ENCODE assay signal across 20 cellular contexts in genomic region chr18:61953641-61954040, GRCh38.
A peak's percentile ranks its signal among the peaks of the same experiment; 100 is the strongest.
DNase-seq lines count a peak whose midpoint lies in the region; ATAC-seq, FAIRE-seq and TF ChIP-seq lines count a peak whose summit lies in the region.
"Had no signal": no experiment of that assay in that cellular context is flagged by ENCODE, and none has a peak within 500 bp of the region (broad histone marks: within the 10 kb centered on the region; RNA-seq: fewer than 3 reads in every experiment).

No MANE protein-coding gene starts in this region.

- TF ChIP-seq CTCF in A673 (conservative IDR thresholded peaks at IDR 0.05; ENCODE audit: low read depth, low read length), result no peak
- no peak for TF ChIP-seq CTCF in HFFc6 (IDR thresholded peaks at IDR 0.05)
- no peak for TF ChIP-seq CTCF in astrocyte (IDR thresholded peaks at IDR 0.05; ENCODE audit: insufficient read depth, low read depth, low read length)
- no peak for TF ChIP-seq CTCF in foreskin keratinocyte (conservative IDR thresholded peaks at IDR 0.05)
- no peak for TF ChIP-seq CTCF in vagina (IDR thresholded peaks at IDR 0.05)

- no peaks in the 10 kb centered on the region for H3K9me3 ChIP-seq in A673 (ENCODE audit: low read depth, low read length, poor library complexity, severe bottlenecking)
- no peaks in the 10 kb centered on the region for H3K9me3 ChIP-seq in astrocyte (ENCODE audit: insufficient read depth, low read depth, low read length)
- no peaks in the 10 kb centered on the region for H3K9me3 ChIP-seq in vagina
- H3K9me3 ChIP-seq: A549, HAP-1 had no signal

- POLR2A ChIA-PET in A673 (lab: Charles Lee; ENCODE audit: low non-redundant PET), result no interaction called here

- H3K36me3 Mint-ChIP-seq in HFFc6 (ENCODE audit: low read depth) (peaks cover 6% of the 10 kb centered on the region), astrocyte (ENCODE audit: low read depth, unreplicated experiment) (peaks cover 2% of the 10 kb centered on the region)

- H3K36me3 ChIP-seq in A673 (ENCODE audit: insufficient read depth, low read length, poor library complexity, severe bottlenecking) (no peaks in the 10 kb centered on the region), astrocyte (ENCODE audit: insufficient read depth, low read length) (no peaks in the 10 kb centered on the region), vagina (no peaks in the 10 kb centered on the region)
- H3K36me3 ChIP-seq: BLaER1, HAP-1 had no signal

- intact Hi-C loops in A673 (cut with micrococcal nuclease; ENCODE audit: unreplicated experiment) (no loop called here), vagina (cut with DNase I) (no loop called here)

- no peaks in the 10 kb centered on the region; the same call in 1 of the 2 replicates for H3K27me3 Mint-ChIP-seq in HFFc6 (ENCODE audit: insufficient read depth)
- no peaks in the 10 kb centered on the region for H3K27me3 Mint-ChIP-seq in astrocyte (ENCODE audit: low read depth, unreplicated experiment)
- H3K27me3 Mint-ChIP-seq: CD4-positive, alpha-beta memory T cell had no signal

- peak overlapping the region; percentile 11 for H3K27ac ChIP-seq in A673 (ENCODE audit: low read depth, low read length, poor library complexity, severe bottlenecking)
- peak overlapping the region; percentile 49 for H3K27ac ChIP-seq in astrocyte (ENCODE audit: low read depth, low read length)
- H3K27ac ChIP-seq in foreskin keratinocyte, result peak overlapping the region; percentile 90
- no peak overlapping the region for H3K27ac ChIP-seq in vagina
- H3K27ac ChIP-seq: A549, BLaER1 had no signal

- H3K9me3 Mint-ChIP-seq in HFFc6 (peaks cover 8% of the 10 kb centered on the region; the same call in 1 of the 2 replicates), astrocyte (ENCODE audit: unreplicated experiment) (peaks cover 4% of the 10 kb centered on the region)
- H3K9me3 Mint-ChIP-seq: CD4-positive, alpha-beta memory T cell had no signal

- peaks cover 5% of the 10 kb centered on the region for H3K4me1 ChIP-seq in A673 (ENCODE audit: insufficient read depth, low read length, poor library complexity, severe bottlenecking)
- peaks cover 48% of the 10 kb centered on the region for H3K4me1 ChIP-seq in astrocyte (ENCODE audit: insufficient read depth, low read length)
- peaks cover 39% of the 10 kb centered on the region for H3K4me1 ChIP-seq in foreskin keratinocyte
- peaks cover 35% of the 10 kb centered on the region for H3K4me1 ChIP-seq in vagina
- H3K4me1 ChIP-seq: A549 had no signal

- H3K79me2 ChIP-seq in astrocyte (ENCODE audit: insufficient read depth, low read length), result no peaks in the 10 kb centered on the region

- peak overlapping the region; percentile 37 for H2AFZ ChIP-seq in astrocyte (ENCODE audit: low read depth, low read length)

- FAIRE-seq in astrocyte (lab: Jason Lieb, UNC) (no peak), frontal cortex (lab: Jason Lieb, UNC) (no peak)
- FAIRE-seq: A549 had no signal

- H3K4me3 ChIP-seq in A673 (ENCODE audit: low read depth, low read length, poor library complexity, severe bottlenecking) (no peak overlapping the region), astrocyte (ENCODE audit: insufficient read depth, low read depth, low read length) (no peak overlapping the region), vagina (no peak overlapping the region)
- H3K4me3 ChIP-seq: A549, BLaER1, HAP-1 had no signal

- DNase-seq in A673 (ENCODE audit: low spot score) (no peak), HFFc6 (no peak), astrocyte (ENCODE audit: low read depth) (no peak), foreskin keratinocyte (no peak), HuH-7 (ENCODE audit: low spot score) (no peak), vagina (ENCODE audit: extremely low spot score in 2 of 2) (no peak), frontal cortex (ENCODE audit: low spot score in 2 of 2) (no peak)
- DNase-seq in activated CD4-positive, CD25-positive, alpha-beta regulatory T cell treated with anti-CD3 and anti-CD28 coated beads, Interleukin-2, amount 50 U/mL, for 72 hours, result no peak
- DNase-seq: CD4-positive, alpha-beta memory T cell; GF-D8; MM.1S; NCI-H1092; NCI-H2029 treated with DMSO at 0.1 percent for 48 hours; NCI-H2171; NCI-H446 treated with DMSO at 0.1 percent for 48 hours; Right ventricle myocardium superior had no signal

- peak overlapping the region; percentile 96 for H3K27ac Mint-ChIP-seq in HFFc6
- H3K27ac Mint-ChIP-seq in astrocyte (ENCODE audit: unreplicated experiment), result peak overlapping the region; percentile 98

- H3K27me3 ChIP-seq in A673 (replicated peaks; ENCODE audit: insufficient read depth, low read depth, low read length, poor library complexity), result no peaks in the 10 kb centered on the region
- no peaks in the 10 kb centered on the region for H3K27me3 ChIP-seq in astrocyte (ENCODE audit: insufficient read depth, low read length)
- no peaks in the 10 kb centered on the region for H3K27me3 ChIP-seq in foreskin keratinocyte
- H3K27me3 ChIP-seq in vagina, result no peaks in the 10 kb centered on the region
- H3K27me3 ChIP-seq: BLaER1 had no signal

- CTCF ChIA-PET in A673 (lab: Charles Lee), result no interaction called here

- H3K9ac ChIP-seq in astrocyte (ENCODE audit: low read length), result peak overlapping the region; percentile 20
- H3K9ac ChIP-seq: BLaER1 had no signal

- no peaks in the 10 kb centered on the region for H4K20me1 ChIP-seq in astrocyte (ENCODE audit: insufficient read depth, low read length)
- H4K20me1 ChIP-seq: BLaER1 had no signal

- TF ChIP-seq POLR2A in vagina (IDR thresholded peaks at IDR 0.05), result no peak

- BruUV-seq in A673 (replicated peaks; lab: Mats Ljungman, UMichigan), result no TSS peak

- H3K4me2 ChIP-seq in astrocyte (ENCODE audit: low read length), result no peak overlapping the region
- H3K4me2 ChIP-seq: A549, BLaER1 had no signal

- no peak for ATAC-seq in foreskin keratinocyte
- ATAC-seq: A549, Panc1 had no signal

- peaks cover 80% of the 10 kb centered on the region for H3K4me1 Mint-ChIP-seq in HFFc6 (ENCODE audit: low read depth)
- peaks cover 69% of the 10 kb centered on the region for H3K4me1 Mint-ChIP-seq in astrocyte (ENCODE audit: low read depth, unreplicated experiment)

- H3K4me3 Mint-ChIP-seq in HFFc6 (peak overlapping the region; percentile 86; the same call in 1 of the 2 replicates), astrocyte (ENCODE audit: unreplicated experiment) (no peak overlapping the region)
